8 cellular contexts compared by ENCODE assay signal in genomic region chr15:98547741-98548166, GRCh38.
A peak's percentile ranks its signal among the peaks of the same experiment; 100 is the strongest.
DNase-seq lines count a peak whose midpoint lies in the region; ATAC-seq and TF ChIP-seq lines count a peak whose summit lies in the region.

No MANE protein-coding gene starts in this region.

- H3K4me3 ChIP-seq in right lobe of liver = peak overlapping the region; percentile 25 to 45 (median 25)
- peak overlapping the region; percentile 55 for H3K4me3 ChIP-seq in suprapubic skin

- H3K36me3 Mint-ChIP-seq in T-helper 2 cell treated with Interferon-gamma antibody and Interleukin-4, amounts not matched to agents 5 μg/mL and 100 μg/mL, for 36 hours (ENCODE audit: low read depth) = no peaks in the 10 kb centered on the region

- peak; percentile 13 to 30 (median 22) for ATAC-seq in right lobe of liver
- ATAC-seq in GM21825 (IDR thresholded peaks at IDR 0.05; ENCODE audit: unreplicated experiment) = no peak

- H3K9me3 ChIP-seq in right lobe of liver = no peaks in the 10 kb centered on the region
- H3K9me3 ChIP-seq in suprapubic skin = no peaks in the 10 kb centered on the region

- no peak for DNase-seq in T-helper 2 cell treated with Interferon-gamma antibody and Interleukin-4, amounts not matched to agents 5 μg/mL and 100 μg/mL, for 36 hours (ENCODE audit: low spot score)
- DNase-seq in T-helper 2 cell (no peak), right lobe of liver (peak in 1 of 3 donors; percentile 58), suprapubic skin (ENCODE audit: low spot score in 2 of 2) (peak; percentile 84 to 85), NCI-H1436 treated with DMSO at 0.1 percent for 48 hours (lab: John Stamatoyannopoulos, UW) (no peak), SIG-M5 (lab: John Stamatoyannopoulos, UW) (no peak)

- H3K4me1 ChIP-seq in right lobe of liver = peaks cover 0 to 10% (median 0%) of the 10 kb centered on the region in 4 donors
- peaks cover 24% of the 10 kb centered on the region for H3K4me1 ChIP-seq in suprapubic skin

- peak overlapping the region; percentile 25 for H3K27ac ChIP-seq in cingulate gyrus (ENCODE audit: low read depth, low read length)
- no peak overlapping the region for H3K27ac ChIP-seq in right lobe of liver
- peak overlapping the region; percentile 81 for H3K27ac ChIP-seq in suprapubic skin

- intact Hi-C loops in right lobe of liver (cut with DNase I) = no loop called here

- H3K36me3 ChIP-seq in right lobe of liver (no peaks in the 10 kb centered on the region), suprapubic skin (no peaks in the 10 kb centered on the region)

- H3K27me3 Mint-ChIP-seq in T-helper 2 cell treated with Interferon-gamma antibody and Interleukin-4, amounts not matched to agents 5 μg/mL and 100 μg/mL, for 36 hours (ENCODE audit: low read depth) = peaks cover 41% of the 10 kb centered on the region

- no peak for TF ChIP-seq CTCF in right lobe of liver (IDR thresholded peaks at IDR 0.05)
- TF ChIP-seq CTCF in suprapubic skin (IDR thresholded peaks at IDR 0.05) = no peak

- peak overlapping the region; percentile 79 for H3K4me3 Mint-ChIP-seq in T-helper 2 cell treated with Interferon-gamma antibody and Interleukin-4, amounts not matched to agents 5 μg/mL and 100 μg/mL, for 36 hours

- no peaks in the 10 kb centered on the region for H3K9me3 Mint-ChIP-seq in T-helper 2 cell treated with Interferon-gamma antibody and Interleukin-4, amounts not matched to agents 5 μg/mL and 100 μg/mL, for 36 hours

- peaks cover 7% of the 10 kb centered on the region for H3K4me1 Mint-ChIP-seq in T-helper 2 cell treated with Interferon-gamma antibody and Interleukin-4, amounts not matched to agents 5 μg/mL and 100 μg/mL, for 36 hours (ENCODE audit: low read depth)

- H3K27ac Mint-ChIP-seq in T-helper 2 cell treated with Interferon-gamma antibody and Interleukin-4, amounts not matched to agents 5 μg/mL and 100 μg/mL, for 36 hours = no peak overlapping the region

- TF ChIP-seq EP300 in suprapubic skin (IDR thresholded peaks at IDR 0.05) = no peak

- WGBS in right lobe of liver (ENCODE audit: insufficient coverage, low coverage, low lambda C conversion rate, missing lambda C conversion rate) = under 1% methylated on average over 16 of the region's 21 CpGs
- WGBS in suprapubic skin = 5% methylated on average over 14 of the region's 21 CpGs

- H3K27me3 ChIP-seq in right lobe of liver = peaks cover 0 to 4% of the 10 kb centered on the region in 2 donors
- H3K27me3 ChIP-seq in suprapubic skin = peaks cover 4% of the 10 kb centered on the region

- TF ChIP-seq POLR2A in right lobe of liver (IDR thresholded peaks at IDR 0.05) (no peak), suprapubic skin (IDR thresholded peaks at IDR 0.05) (no peak)

Comparison
In these comparisons a context has a peak if more than half of its experiments do, and no peak if none do; other contexts are left out.
1. DNase-seq: peak in suprapubic skin (2 of 2); none in T-helper 2 cell treated with Interferon-gamma antibody and Interleukin-4, amounts not matched to agents 5 μg/mL and 100 μg/mL, for 36 hours (single experiment), T-helper 2 cell (0 of 5), NCI-H1436 treated with DMSO at 0.1 percent for 48 hours (single experiment) and SIG-M5 (single experiment).
2. H3K27ac ChIP-seq: peak in cingulate gyrus (single experiment) and suprapubic skin (single experiment); none in right lobe of liver (0 of 3).